Comparison of ENCODE assay signal across 20 cellular contexts in genomic region chr15:41203395-41203794, GRCh38. TPM values are rescaled to one million over a fixed set of nuclear protein-coding genes. Genes with fewer than 3 reads are reported as not detected.
DNase-seq lines count a peak whose midpoint lies in the region; ATAC-seq and TF ChIP-seq lines count a peak whose summit lies in the region.
"Had no signal": no experiment of that assay in that cellular context is flagged by ENCODE, and none has a peak within 500 bp of the region (broad histone marks: within the 10 kb centered on the region; RNA-seq: fewer than 3 reads in every experiment).

No MANE protein-coding gene starts in this region.

- 81 to 85% methylated on average over 5 to 7 of the region's 7 CpGs for WGBS in transverse colon (ENCODE audit: low coverage in 1 of 2), 2 donors

- no TSS peak for BruUV-seq in HCT116 (replicated peaks; lab: Mats Ljungman, UMichigan)

- H3K27me3 ChIP-seq in HCT116 (ENCODE audit: insufficient read depth, low read length) (no peaks in the 10 kb centered on the region), transverse colon (no peaks in the 10 kb centered on the region)
- H3K27me3 ChIP-seq: BE2C, BLaER1 had no signal

- POLR2A ChIA-PET in HCT116 (lab: Charles Lee), result no interaction called here

- in situ Hi-C loops in transverse colon (cut with MboI; ENCODE audit: low pct_ligation_motif_present in 1 of 4, low pct_unique_long_range_greater_than_20kb in 1 of 4, low sequenced_read_pairs in 3 of 4), result no loop called here

- RAD21 ChIA-PET in HCT116 (lab: Charles Lee; ENCODE audit: low non-redundant PET in 1 of 2, low total read pairs in 2 of 2, uncharacterized antibody in 2 of 2, unreplicated experiment in 2 of 2), result no interaction called here

- no peak overlapping the region for H3K9ac ChIP-seq in HCT116 (ENCODE audit: low read length)
- H3K9ac ChIP-seq: BLaER1 had no signal

- peak overlapping the region; percentile 21 for H2AFZ ChIP-seq in HCT116 (ENCODE audit: low read depth, low read length, poor library complexity, severe bottlenecking)

- DNase-seq in HCT116 (ENCODE audit: low read depth, low spot score) (no peak), left colon (peak in 1 of 2 donors; percentile 8), transverse colon (peak; percentile 11), anterior cingulate cortex (lab: John Stamatoyannopoulos, UW) (no peak), NCI-H2107 (lab: John Stamatoyannopoulos, UW) (no peak), globus pallidus (ENCODE audit: low spot score) (no peak)
- DNase-seq: 8988T; ACHN; BE2C; C1 segment of cervical spinal cord; Caco-2; Calu3; CD4-positive, alpha-beta memory T cell; CD4-positive, CD25-positive, alpha-beta regulatory T cell; CD8-positive, alpha-beta memory T cell; DMS79 treated with DMSO at 0.1 percent for 48 hours; GF-D8 had no signal

- H3K4me1 ChIP-seq in HCT116 (ENCODE audit: control insufficient read depth in 1 of 2, insufficient read depth in 2 of 2, low read length in 2 of 2) (no peaks in the 10 kb centered on the region), transverse colon (no peaks in the 10 kb centered on the region)
- H3K4me1 ChIP-seq: BE2C, BLaER1, Caco-2 had no signal

- no peaks in the 10 kb centered on the region for H3K79me2 ChIP-seq in HCT116 (ENCODE audit: insufficient read depth, low read length)

- no peak for TF ChIP-seq EP300 in transverse colon (IDR thresholded peaks at IDR 0.05; ENCODE audit: low read depth)

- TF ChIP-seq CTCF in HCT116 (IDR thresholded peaks at IDR 0.05 in 2 of 3, conservative IDR thresholded peaks at IDR 0.05 in 1 of 3; ENCODE audit: borderline replicate concordance in 1 of 3, insufficient read depth in 1 of 3, low read depth in 2 of 3, low read length in 2 of 3) (no peak), transverse colon (IDR thresholded peaks at IDR 0.05) (no peak)

- H3K9me2 ChIP-seq in HCT116 (ENCODE audit: insufficient read depth), result no peaks in the 10 kb centered on the region

- CTCF ChIA-PET in HCT116 (lab: Charles Lee), result no interaction called here

- H3K9me3 ChIP-seq in HCT116 (ENCODE audit: control insufficient read depth in 1 of 2, insufficient read depth in 1 of 2, low read depth in 1 of 2, low read length in 2 of 2), result no peaks in the 10 kb centered on the region
- H3K9me3 ChIP-seq in transverse colon, result no peaks in the 10 kb centered on the region
- H3K9me3 ChIP-seq: BE2C, BLaER1, Caco-2 had no signal

- H3K27ac ChIP-seq in HCT116 (ENCODE audit: low read depth, low read length), result no peak overlapping the region
- H3K27ac ChIP-seq in transverse colon, result no peak overlapping the region
- H3K27ac ChIP-seq: BLaER1 had no signal

- ATAC-seq in HCT116, result no peak
- ATAC-seq in left colon, result peak; percentile 84

- intact Hi-C loops in HCT116 (cut with micrococcal nuclease) (no loop called here), left colon (cut with DNase I, micrococcal nuclease) (no loop called here), transverse colon (cut with DNase I; ENCODE audit: low total_unique reads) (no loop called here)

- TF ChIP-seq POLR2A in HCT116 (IDR thresholded peaks at IDR 0.05; ENCODE audit: borderline replicate concordance, extremely low read depth, insufficient read depth, insufficient read length) (no peak), transverse colon (IDR thresholded peaks at IDR 0.05) (no peak)

- no peak for TF ChIP-seq RAD21 in HCT116 (IDR thresholded peaks at IDR 0.05; ENCODE audit: low read depth)

- H3K4me3 ChIP-seq in HCT116 (replicated peaks in 1 of 2; ENCODE audit: low read depth in 1 of 2, low read length in 2 of 2), result no peak overlapping the region
- H3K4me3 ChIP-seq in transverse colon, result no peak overlapping the region
- H3K4me3 ChIP-seq: BLaER1 had no signal

- no peak overlapping the region for H3K4me2 ChIP-seq in HCT116 (ENCODE audit: low read length)
- H3K4me2 ChIP-seq: BLaER1 had no signal

- H4K20me1 ChIP-seq in HCT116 (ENCODE audit: insufficient read depth), result no peaks in the 10 kb centered on the region
- H4K20me1 ChIP-seq: BLaER1 had no signal

- H3K36me3 ChIP-seq in HCT116 (ENCODE audit: control insufficient read depth in 1 of 2, insufficient read depth in 2 of 2, low read length in 2 of 2) (no peaks in the 10 kb centered on the region), transverse colon (no peaks in the 10 kb centered on the region)
- H3K36me3 ChIP-seq: BE2C, BLaER1 had no signal

TF ChIP-seq in HCT116, 20 proteins besides CTCF, POLR2A, EP300 and RAD21:
- TF ChIP-seq ELF1 (IDR thresholded peaks at IDR 0.05; ENCODE audit: borderline replicate concordance, low read depth), result no peak
- TF ChIP-seq SIN3A (IDR thresholded peaks at IDR 0.05; ENCODE audit: low read depth), result no peak
- TF ChIP-seq MAX (IDR thresholded peaks at IDR 0.05), result no peak
- TF ChIP-seq EGR1 (IDR thresholded peaks at IDR 0.05; ENCODE audit: low read depth), result no peak
- TF ChIP-seq YY1 (IDR thresholded peaks at IDR 0.05; ENCODE audit: extremely low read depth, insufficient replicate concordance, low read depth, low read length), result no peak
- TF ChIP-seq SP1 (IDR thresholded peaks at IDR 0.05; ENCODE audit: low read depth), result no peak
- no peak for TF ChIP-seq ZFX (IDR thresholded peaks at IDR 0.05)
- TF ChIP-seq, protein P1, sequence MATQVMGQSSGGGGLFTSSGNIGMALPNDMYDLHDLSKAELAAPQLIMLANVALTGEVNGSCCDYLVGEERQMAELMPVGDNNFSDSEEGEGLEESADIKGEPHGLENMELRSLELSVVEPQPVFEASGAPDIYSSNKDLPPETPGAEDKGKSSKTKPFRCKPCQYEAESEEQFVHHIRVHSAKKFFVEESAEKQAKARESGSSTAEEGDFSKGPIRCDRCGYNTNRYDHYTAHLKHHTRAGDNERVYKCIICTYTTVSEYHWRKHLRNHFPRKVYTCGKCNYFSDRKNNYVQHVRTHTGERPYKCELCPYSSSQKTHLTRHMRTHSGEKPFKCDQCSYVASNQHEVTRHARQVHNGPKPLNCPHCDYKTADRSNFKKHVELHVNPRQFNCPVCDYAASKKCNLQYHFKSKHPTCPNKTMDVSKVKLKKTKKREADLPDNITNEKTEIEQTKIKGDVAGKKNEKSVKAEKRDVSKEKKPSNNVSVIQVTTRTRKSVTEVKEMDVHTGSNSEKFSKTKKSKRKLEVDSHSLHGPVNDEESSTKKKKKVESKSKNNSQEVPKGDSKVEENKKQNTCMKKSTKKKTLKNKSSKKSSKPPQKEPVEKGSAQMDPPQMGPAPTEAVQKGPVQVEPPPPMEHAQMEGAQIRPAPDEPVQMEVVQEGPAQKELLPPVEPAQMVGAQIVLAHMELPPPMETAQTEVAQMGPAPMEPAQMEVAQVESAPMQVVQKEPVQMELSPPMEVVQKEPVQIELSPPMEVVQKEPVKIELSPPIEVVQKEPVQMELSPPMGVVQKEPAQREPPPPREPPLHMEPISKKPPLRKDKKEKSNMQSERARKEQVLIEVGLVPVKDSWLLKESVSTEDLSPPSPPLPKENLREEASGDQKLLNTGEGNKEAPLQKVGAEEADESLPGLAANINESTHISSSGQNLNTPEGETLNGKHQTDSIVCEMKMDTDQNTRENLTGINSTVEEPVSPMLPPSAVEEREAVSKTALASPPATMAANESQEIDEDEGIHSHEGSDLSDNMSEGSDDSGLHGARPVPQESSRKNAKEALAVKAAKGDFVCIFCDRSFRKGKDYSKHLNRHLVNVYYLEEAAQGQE (IDR thresholded peaks at IDR 0.05; ENCODE audit: low read depth), result no peak
- TF ChIP-seq FOSL1 (IDR thresholded peaks at IDR 0.05; ENCODE audit: low read depth), result no peak
- TF ChIP-seq, protein P2, sequence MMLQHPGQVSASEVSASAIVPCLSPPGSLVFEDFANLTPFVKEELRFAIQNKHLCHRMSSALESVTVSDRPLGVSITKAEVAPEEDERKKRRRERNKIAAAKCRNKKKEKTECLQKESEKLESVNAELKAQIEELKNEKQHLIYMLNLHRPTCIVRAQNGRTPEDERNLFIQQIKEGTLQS (IDR thresholded peaks at IDR 0.05), result no peak
- TF ChIP-seq CEBPB (IDR thresholded peaks at IDR 0.05; ENCODE audit: low read depth), result no peak
- TF ChIP-seq CBX3 (IDR thresholded peaks at IDR 0.05; ENCODE audit: low read depth), result no peak
- no peak for TF ChIP-seq EZH2 (IDR thresholded peaks at IDR 0.05)
- no peak for TF ChIP-seq TCF7L2 (IDR thresholded peaks at IDR 0.05; ENCODE audit: borderline replicate concordance, extremely low read depth, insufficient read depth, insufficient read length)

RNA-seq across cellular contexts. Expression of gene EXD1, which starts 27.2 kb away (rescaled TPM):
- total RNA-seq in HCT116 (2021; ENCODE audit: unreplicated experiment) (not detected), left colon (not detected), transverse colon (not detected)
- polyA plus RNA-seq in HCT116 (2012), result not detected in 2 replicates
- total RNA-seq: A673; Caco-2; Calu3; CD4-positive, alpha-beta memory T cell; CD4-positive, CD25-positive, alpha-beta regulatory T cell; CD8-positive, alpha-beta memory T cell had no signal
- polyA plus RNA-seq: AG04450; CD4-positive, alpha-beta memory T cell; CD4-positive, CD25-positive, alpha-beta regulatory T cell had no signal

RNA-seq across cellular contexts. Expression of gene CHP1, which starts 27.7 kb away (rescaled TPM):
- total RNA-seq in HCT116 (2021; ENCODE audit: unreplicated experiment), result 101 TPM
- 51.5 and 54.3 TPM in 2 replicates for polyA plus RNA-seq in HCT116 (2012)
- total RNA-seq in left colon, result 100 to 1,000 TPM; 407 to 410 TPM
- 100 to 1,000 TPM; 321 to 818 (median 572) TPM for total RNA-seq in transverse colon
